5 cellular contexts compared by ENCODE assay signal in the genomic region with DNA sequence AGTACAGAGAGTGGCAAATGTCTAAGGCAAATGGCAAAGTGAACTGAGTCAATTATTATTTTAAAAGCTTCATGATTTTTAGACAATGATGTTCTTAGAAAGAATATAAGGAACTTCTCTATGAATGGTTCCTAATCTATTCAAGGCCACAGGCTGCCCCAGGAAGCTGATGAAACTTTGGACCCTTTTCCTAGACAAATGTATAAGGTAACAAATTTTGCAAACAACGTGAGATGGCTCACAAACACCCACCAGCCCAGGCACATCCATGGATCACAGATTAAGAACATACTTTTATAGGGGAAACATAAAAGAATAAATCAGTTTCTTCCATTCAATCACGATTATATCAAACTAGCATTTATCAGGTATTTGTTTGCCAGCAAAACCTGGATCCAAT.
"Had no signal": no experiment of that assay in that cellular context is flagged by ENCODE, and none has a peak within 500 bp of the region (broad histone marks: within the 10 kb centered on the region; RNA-seq: fewer than 3 reads in every experiment).

No MANE protein-coding gene starts in this region.

- H3K9me3 Mint-ChIP-seq: IgD-negative memory B cell had no signal

- H3K36me3 Mint-ChIP-seq: IgD-negative memory B cell had no signal

- H3K4me3 Mint-ChIP-seq: IgD-negative memory B cell had no signal

- H3K27me3 Mint-ChIP-seq: IgD-negative memory B cell had no signal

- FAIRE-seq: HTR-8/SVneo, K562 had no signal

- DNase-seq: IMR-90, KBM-7 had no signal

- ATAC-seq: K562 had no signal

- H3K4me3 ChIP-seq: K562 had no signal

- H3K27ac Mint-ChIP-seq: IgD-negative memory B cell had no signal
